14 cellular contexts compared by ENCODE assay signal in genomic region chr12:93050026-93050747, GRCh38.
DNase-seq lines count a peak whose midpoint lies in the region; TF ChIP-seq lines count a peak whose summit lies in the region.
"Had no signal": no experiment of that assay in that cellular context is flagged by ENCODE, and none has a peak within 500 bp of the region (broad histone marks: within the 10 kb centered on the region; RNA-seq: fewer than 3 reads in every experiment).

No MANE protein-coding gene starts in this region.

- no peak overlapping the region for H3K4me3 Mint-ChIP-seq in MCF 10A (ENCODE audit: unreplicated experiment)
- H3K4me3 Mint-ChIP-seq: activated CD8-positive, alpha-beta T cell treated with anti-CD3 and anti-CD28 coated beads, Interleukin-2, amount 10 ng/mL, durations not matched to agents 7 days and 5 days had no signal

- no TSS peak for BruUV-seq in MCF 10A (replicated peaks; lab: Mats Ljungman, UMichigan)

- H3K9me3 Mint-ChIP-seq in MCF 10A (ENCODE audit: unreplicated experiment): no peaks in the 10 kb centered on the region
- H3K9me3 Mint-ChIP-seq: naive B cell had no signal

- CTCF ChIA-PET in MCF 10A (lab: Yijun Ruan, JAX): no interaction called here

- no peaks in the 10 kb centered on the region for H3K27me3 Mint-ChIP-seq in MCF 10A (ENCODE audit: insufficient read depth, unreplicated experiment)

- H3K9me3 ChIP-seq in breast epithelium: no peaks in the 10 kb centered on the region
- H3K9me3 ChIP-seq in skeletal muscle tissue (ENCODE audit: control insufficient read depth in 3 of 3, low read length in 3 of 3): no peaks in the 10 kb centered on the region
- H3K9me3 ChIP-seq: ascending aorta, BLaER1 had no signal

- POLR2A ChIA-PET in MCF 10A (lab: Yijun Ruan, JAX): interaction anchor here (0.8 to 1.7 kb wide), 2 partner anchors 31 to 331 kb away, joined by 3 read pairs; no protein-coding TSS in a partner anchor

- H3K27ac Mint-ChIP-seq in MCF 10A (ENCODE audit: low read depth, unreplicated experiment): no peak overlapping the region
- H3K27ac Mint-ChIP-seq: activated CD8-positive, alpha-beta T cell treated with anti-CD3 and anti-CD28 coated beads, Interleukin-2, amount 10 ng/mL, durations not matched to agents 7 days and 5 days; naive B cell had no signal

- no peak overlapping the region for H3K9ac ChIP-seq in skeletal muscle tissue (ENCODE audit: low read depth in 1 of 3, low read length in 3 of 3)
- H3K9ac ChIP-seq: BLaER1 had no signal

- H3K27ac ChIP-seq in breast epithelium (no peak overlapping the region), skeletal muscle tissue (ENCODE audit: low read depth, low read length) (peak overlapping the region; percentile 4)
- H3K27ac ChIP-seq: BLaER1 had no signal

- H3K4me1 ChIP-seq in breast epithelium: no peaks in the 10 kb centered on the region
- H3K4me1 ChIP-seq in skeletal muscle tissue (ENCODE audit: control insufficient read depth in 3 of 3, insufficient read depth in 3 of 3, low read length in 3 of 3): peaks cover 0 to 15% (median 6%) of the 10 kb centered on the region in 3 donors
- H3K4me1 ChIP-seq: BLaER1 had no signal

- no peaks in the 10 kb centered on the region for H3K27me3 ChIP-seq in breast epithelium
- H3K27me3 ChIP-seq in skeletal muscle tissue (ENCODE audit: control insufficient read depth in 3 of 3, insufficient read depth in 3 of 3, low read length in 3 of 3): no peaks in the 10 kb centered on the region
- H3K27me3 ChIP-seq: ascending aorta, BLaER1 had no signal

- H3K36me3 Mint-ChIP-seq in MCF 10A (ENCODE audit: insufficient read depth, unreplicated experiment): no peaks in the 10 kb centered on the region
- H3K36me3 Mint-ChIP-seq: naive B cell had no signal

- no peak for TF ChIP-seq POLR2A in breast epithelium (IDR thresholded peaks at IDR 0.05)

- peaks cover 5% of the 10 kb centered on the region for H3K4me1 Mint-ChIP-seq in MCF 10A (ENCODE audit: insufficient read depth, unreplicated experiment)
- H3K4me1 Mint-ChIP-seq: naive B cell had no signal

- H3K4me3 ChIP-seq in breast epithelium (no peak overlapping the region), fibroblast of the aortic adventitia (ENCODE audit: low read depth, low read length) (no peak overlapping the region), skeletal muscle tissue (ENCODE audit: low read length in 3 of 3) (no peak overlapping the region)
- H3K4me3 ChIP-seq: ascending aorta, BLaER1 had no signal

- peak; percentile 30 for DNase-seq in MCF 10A (ENCODE audit: unreplicated experiment)
- DNase-seq in breast epithelium (ENCODE audit: low spot score in 2 of 2): no peak
- peak; percentile 61 for DNase-seq in SW480 (ENCODE audit: low spot score)
- DNase-seq in fibroblast of the aortic adventitia (ENCODE audit: low read depth): peak; percentile 60
- no peak for DNase-seq in activated CD8-positive, alpha-beta memory T cell treated with anti-CD3 and anti-CD28 coated beads, Interleukin-2, amount 50 U/mL, for 4 hours
- no peak for DNase-seq in hypothalamus (lab: John Stamatoyannopoulos, UW)
- no peak for DNase-seq in DMS114 treated with DMSO at 0.1 percent for 48 hours (lab: John Stamatoyannopoulos, UW; ENCODE audit: unreplicated experiment)
- DNase-seq: activated CD8-positive, alpha-beta T cell treated with anti-CD3 and anti-CD28 coated beads, Interleukin-2, amount 10 ng/mL, durations not matched to agents 7 days and 5 days; head of caudate nucleus; naive B cell; NCI-H1694 treated with DMSO at 0.1 percent for 48 hours had no signal

- TF ChIP-seq CTCF in MCF 10A (IDR thresholded peaks at IDR 0.05; ENCODE audit: unreplicated experiment) (no peak), breast epithelium (IDR thresholded peaks at IDR 0.05) (no peak), fibroblast of the aortic adventitia (IDR thresholded peaks at IDR 0.05; ENCODE audit: insufficient read depth, low read length) (no peak)

- no peaks in the 10 kb centered on the region for H3K36me3 ChIP-seq in breast epithelium
- H3K36me3 ChIP-seq in skeletal muscle tissue (ENCODE audit: control insufficient read depth in 3 of 3, insufficient read depth in 3 of 3, low read length in 3 of 3): no peaks in the 10 kb centered on the region
- H3K36me3 ChIP-seq: ascending aorta, BLaER1 had no signal

- intact Hi-C loops in MCF 10A (cut with micrococcal nuclease) (no loop called here), breast epithelium (cut with DNase I; ENCODE audit: low total_unique reads) (no loop called here)

Comparison
In these comparisons a context has a peak if more than half of its experiments do, and no peak if none do; other contexts are left out.
1. DNase-seq: peak in MCF 10A (single experiment), SW480 (single experiment) and fibroblast of the aortic adventitia (single experiment); none in breast epithelium (0 of 2), activated CD8-positive, alpha-beta memory T cell treated with anti-CD3 and anti-CD28 coated beads, Interleukin-2, amount 50 U/mL, for 4 hours (single experiment), hypothalamus (0 of 51) and DMS114 treated with DMSO at 0.1 percent for 48 hours (single experiment).